ENCODE assay signal across 2 cellular contexts in the genomic region with DNA sequence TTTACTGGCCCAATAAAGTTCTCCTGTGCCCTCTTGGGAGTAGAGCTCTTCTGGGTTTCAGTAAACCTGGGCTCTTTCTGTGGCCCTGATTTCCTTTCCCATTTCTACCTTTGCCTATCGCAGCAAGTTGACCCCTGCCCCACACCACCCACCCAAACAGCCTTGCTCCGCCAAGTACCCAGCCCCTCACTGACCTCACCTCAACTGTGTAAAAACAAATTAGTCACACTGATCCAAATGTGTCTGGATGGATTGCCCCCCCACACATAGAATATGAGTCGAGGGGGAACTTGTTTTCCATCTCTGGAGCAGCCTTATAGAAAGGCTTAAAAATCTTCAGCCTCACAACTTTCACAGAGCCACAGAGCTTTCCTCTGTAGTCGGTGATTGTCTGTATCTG.
TF ChIP-seq lines count a peak whose summit lies in the region.

No MANE protein-coding gene starts in this region.

TF ChIP-seq in HepG2, 621 proteins besides CTCF, POLR2A, EP300 and RAD21:
- TF ChIP-seq, protein P1, sequence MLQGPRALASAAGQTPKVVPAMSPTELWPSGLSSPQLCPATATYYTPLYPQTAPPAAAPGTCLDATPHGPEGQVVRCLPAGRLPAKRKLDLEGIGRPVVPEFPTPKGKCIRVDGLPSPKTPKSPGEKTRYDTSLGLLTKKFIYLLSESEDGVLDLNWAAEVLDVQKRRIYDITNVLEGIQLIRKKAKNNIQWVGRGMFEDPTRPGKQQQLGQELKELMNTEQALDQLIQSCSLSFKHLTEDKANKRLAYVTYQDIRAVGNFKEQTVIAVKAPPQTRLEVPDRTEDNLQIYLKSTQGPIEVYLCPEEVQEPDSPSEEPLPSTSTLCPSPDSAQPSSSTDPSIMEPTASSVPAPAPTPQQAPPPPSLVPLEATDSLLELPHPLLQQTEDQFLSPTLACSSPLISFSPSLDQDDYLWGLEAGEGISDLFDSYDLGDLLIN (CRISPR knock-in tag; IDR thresholded peaks at IDR 0.05; ENCODE audit: borderline replicate concordance) = no peak
- TF ChIP-seq CHCHD3 (CRISPR knock-in tag; IDR thresholded peaks at IDR 0.05) (no peak), SAFB2 (CRISPR knock-in tag; IDR thresholded peaks at IDR 0.05; ENCODE audit: borderline replicate concordance, low read depth) (no peak), SMAD3 (CRISPR knock-in tag; IDR thresholded peaks at IDR 0.05) (no peak), GFI1 (CRISPR knock-in tag; IDR thresholded peaks at IDR 0.05; ENCODE audit: borderline replicate concordance) (no peak)
- TF ChIP-seq, protein P2, sequence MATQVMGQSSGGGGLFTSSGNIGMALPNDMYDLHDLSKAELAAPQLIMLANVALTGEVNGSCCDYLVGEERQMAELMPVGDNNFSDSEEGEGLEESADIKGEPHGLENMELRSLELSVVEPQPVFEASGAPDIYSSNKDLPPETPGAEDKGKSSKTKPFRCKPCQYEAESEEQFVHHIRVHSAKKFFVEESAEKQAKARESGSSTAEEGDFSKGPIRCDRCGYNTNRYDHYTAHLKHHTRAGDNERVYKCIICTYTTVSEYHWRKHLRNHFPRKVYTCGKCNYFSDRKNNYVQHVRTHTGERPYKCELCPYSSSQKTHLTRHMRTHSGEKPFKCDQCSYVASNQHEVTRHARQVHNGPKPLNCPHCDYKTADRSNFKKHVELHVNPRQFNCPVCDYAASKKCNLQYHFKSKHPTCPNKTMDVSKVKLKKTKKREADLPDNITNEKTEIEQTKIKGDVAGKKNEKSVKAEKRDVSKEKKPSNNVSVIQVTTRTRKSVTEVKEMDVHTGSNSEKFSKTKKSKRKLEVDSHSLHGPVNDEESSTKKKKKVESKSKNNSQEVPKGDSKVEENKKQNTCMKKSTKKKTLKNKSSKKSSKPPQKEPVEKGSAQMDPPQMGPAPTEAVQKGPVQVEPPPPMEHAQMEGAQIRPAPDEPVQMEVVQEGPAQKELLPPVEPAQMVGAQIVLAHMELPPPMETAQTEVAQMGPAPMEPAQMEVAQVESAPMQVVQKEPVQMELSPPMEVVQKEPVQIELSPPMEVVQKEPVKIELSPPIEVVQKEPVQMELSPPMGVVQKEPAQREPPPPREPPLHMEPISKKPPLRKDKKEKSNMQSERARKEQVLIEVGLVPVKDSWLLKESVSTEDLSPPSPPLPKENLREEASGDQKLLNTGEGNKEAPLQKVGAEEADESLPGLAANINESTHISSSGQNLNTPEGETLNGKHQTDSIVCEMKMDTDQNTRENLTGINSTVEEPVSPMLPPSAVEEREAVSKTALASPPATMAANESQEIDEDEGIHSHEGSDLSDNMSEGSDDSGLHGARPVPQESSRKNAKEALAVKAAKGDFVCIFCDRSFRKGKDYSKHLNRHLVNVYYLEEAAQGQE (IDR thresholded peaks at IDR 0.05; ENCODE audit: borderline replicate concordance in 1 of 2, low read depth in 1 of 2, low read length in 2 of 2) = no peak
- TF ChIP-seq, protein P3, sequence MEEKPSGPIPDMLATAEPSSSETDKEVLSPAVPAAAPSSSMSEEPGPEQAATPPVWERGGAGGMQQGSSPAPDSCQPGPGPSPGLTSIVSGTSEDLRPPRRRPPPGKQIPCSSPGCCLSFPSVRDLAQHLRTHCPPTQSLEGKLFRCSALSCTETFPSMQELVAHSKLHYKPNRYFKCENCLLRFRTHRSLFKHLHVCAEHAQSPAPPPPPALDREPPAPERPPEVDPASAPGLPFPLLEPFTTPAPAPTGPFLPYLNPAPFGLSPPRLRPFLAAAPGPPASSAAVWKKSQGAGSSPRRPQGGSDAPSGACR (CRISPR knock-in tag; IDR thresholded peaks at IDR 0.05) = no peak

TF ChIP-seq in WTC11, 78 proteins besides CTCF, POLR2A, EP300 and RAD21:
- TF ChIP-seq, protein P4, sequence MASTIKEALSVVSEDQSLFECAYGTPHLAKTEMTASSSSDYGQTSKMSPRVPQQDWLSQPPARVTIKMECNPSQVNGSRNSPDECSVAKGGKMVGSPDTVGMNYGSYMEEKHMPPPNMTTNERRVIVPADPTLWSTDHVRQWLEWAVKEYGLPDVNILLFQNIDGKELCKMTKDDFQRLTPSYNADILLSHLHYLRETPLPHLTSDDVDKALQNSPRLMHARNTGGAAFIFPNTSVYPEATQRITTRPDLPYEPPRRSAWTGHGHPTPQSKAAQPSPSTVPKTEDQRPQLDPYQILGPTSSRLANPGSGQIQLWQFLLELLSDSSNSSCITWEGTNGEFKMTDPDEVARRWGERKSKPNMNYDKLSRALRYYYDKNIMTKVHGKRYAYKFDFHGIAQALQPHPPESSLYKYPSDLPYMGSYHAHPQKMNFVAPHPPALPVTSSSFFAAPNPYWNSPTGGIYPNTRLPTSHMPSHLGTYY (CRISPR knock-in tag; IDR thresholded peaks at IDR 0.05) = no peak
- TF ChIP-seq, protein P5, sequence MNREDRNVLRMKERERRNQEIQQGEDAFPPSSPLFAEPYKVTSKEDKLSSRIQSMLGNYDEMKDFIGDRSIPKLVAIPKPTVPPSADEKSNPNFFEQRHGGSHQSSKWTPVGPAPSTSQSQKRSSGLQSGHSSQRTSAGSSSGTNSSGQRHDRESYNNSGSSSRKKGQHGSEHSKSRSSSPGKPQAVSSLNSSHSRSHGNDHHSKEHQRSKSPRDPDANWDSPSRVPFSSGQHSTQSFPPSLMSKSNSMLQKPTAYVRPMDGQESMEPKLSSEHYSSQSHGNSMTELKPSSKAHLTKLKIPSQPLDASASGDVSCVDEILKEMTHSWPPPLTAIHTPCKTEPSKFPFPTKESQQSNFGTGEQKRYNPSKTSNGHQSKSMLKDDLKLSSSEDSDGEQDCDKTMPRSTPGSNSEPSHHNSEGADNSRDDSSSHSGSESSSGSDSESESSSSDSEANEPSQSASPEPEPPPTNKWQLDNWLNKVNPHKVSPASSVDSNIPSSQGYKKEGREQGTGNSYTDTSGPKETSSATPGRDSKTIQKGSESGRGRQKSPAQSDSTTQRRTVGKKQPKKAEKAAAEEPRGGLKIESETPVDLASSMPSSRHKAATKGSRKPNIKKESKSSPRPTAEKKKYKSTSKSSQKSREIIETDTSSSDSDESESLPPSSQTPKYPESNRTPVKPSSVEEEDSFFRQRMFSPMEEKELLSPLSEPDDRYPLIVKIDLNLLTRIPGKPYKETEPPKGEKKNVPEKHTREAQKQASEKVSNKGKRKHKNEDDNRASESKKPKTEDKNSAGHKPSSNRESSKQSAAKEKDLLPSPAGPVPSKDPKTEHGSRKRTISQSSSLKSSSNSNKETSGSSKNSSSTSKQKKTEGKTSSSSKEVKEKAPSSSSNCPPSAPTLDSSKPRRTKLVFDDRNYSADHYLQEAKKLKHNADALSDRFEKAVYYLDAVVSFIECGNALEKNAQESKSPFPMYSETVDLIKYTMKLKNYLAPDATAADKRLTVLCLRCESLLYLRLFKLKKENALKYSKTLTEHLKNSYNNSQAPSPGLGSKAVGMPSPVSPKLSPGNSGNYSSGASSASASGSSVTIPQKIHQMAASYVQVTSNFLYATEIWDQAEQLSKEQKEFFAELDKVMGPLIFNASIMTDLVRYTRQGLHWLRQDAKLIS (CRISPR knock-in tag; IDR thresholded peaks at IDR 0.05; ENCODE audit: borderline replicate concordance) = no peak
- TF ChIP-seq, protein P6, sequence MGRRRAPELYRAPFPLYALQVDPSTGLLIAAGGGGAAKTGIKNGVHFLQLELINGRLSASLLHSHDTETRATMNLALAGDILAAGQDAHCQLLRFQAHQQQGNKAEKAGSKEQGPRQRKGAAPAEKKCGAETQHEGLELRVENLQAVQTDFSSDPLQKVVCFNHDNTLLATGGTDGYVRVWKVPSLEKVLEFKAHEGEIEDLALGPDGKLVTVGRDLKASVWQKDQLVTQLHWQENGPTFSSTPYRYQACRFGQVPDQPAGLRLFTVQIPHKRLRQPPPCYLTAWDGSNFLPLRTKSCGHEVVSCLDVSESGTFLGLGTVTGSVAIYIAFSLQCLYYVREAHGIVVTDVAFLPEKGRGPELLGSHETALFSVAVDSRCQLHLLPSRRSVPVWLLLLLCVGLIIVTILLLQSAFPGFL (CRISPR knock-in tag; IDR thresholded peaks at IDR 0.05; ENCODE audit: borderline replicate concordance) = no peak
- TF ChIP-seq, protein P7, sequence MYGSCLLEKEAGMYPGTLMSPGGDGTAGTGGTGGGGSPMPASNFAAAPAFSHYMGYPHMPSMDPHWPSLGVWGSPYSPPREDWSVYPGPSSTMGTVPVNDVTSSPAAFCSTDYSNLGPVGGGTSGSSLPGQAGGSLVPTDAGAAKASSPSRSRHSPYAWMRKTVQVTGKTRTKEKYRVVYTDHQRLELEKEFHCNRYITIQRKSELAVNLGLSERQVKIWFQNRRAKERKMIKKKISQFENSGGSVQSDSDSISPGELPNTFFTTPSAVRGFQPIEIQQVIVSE (CRISPR knock-in tag; IDR thresholded peaks at IDR 0.05; ENCODE audit: borderline replicate concordance) = no peak
- TF ChIP-seq, protein P8, sequence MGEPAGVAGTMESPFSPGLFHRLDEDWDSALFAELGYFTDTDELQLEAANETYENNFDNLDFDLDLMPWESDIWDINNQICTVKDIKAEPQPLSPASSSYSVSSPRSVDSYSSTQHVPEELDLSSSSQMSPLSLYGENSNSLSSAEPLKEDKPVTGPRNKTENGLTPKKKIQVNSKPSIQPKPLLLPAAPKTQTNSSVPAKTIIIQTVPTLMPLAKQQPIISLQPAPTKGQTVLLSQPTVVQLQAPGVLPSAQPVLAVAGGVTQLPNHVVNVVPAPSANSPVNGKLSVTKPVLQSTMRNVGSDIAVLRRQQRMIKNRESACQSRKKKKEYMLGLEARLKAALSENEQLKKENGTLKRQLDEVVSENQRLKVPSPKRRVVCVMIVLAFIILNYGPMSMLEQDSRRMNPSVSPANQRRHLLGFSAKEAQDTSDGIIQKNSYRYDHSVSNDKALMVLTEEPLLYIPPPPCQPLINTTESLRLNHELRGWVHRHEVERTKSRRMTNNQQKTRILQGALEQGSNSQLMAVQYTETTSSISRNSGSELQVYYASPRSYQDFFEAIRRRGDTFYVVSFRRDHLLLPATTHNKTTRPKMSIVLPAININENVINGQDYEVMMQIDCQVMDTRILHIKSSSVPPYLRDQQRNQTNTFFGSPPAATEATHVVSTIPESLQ (CRISPR knock-in tag; IDR thresholded peaks at IDR 0.05) = no peak
- TF ChIP-seq TP53 (CRISPR knock-in tag; IDR thresholded peaks at IDR 0.05) (no peak), JAZF1 (CRISPR knock-in tag; IDR thresholded peaks at IDR 0.05) (no peak), FOXP1 (CRISPR knock-in tag; IDR thresholded peaks at IDR 0.05; ENCODE audit: borderline replicate concordance) (no peak), OVOL2 (CRISPR knock-in tag; IDR thresholded peaks at IDR 0.05; ENCODE audit: borderline replicate concordance) (no peak)
- TF ChIP-seq, protein P9, sequence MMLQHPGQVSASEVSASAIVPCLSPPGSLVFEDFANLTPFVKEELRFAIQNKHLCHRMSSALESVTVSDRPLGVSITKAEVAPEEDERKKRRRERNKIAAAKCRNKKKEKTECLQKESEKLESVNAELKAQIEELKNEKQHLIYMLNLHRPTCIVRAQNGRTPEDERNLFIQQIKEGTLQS (CRISPR knock-in tag; conservative IDR thresholded peaks at IDR 0.05) = no peak
- TF ChIP-seq, protein P10, sequence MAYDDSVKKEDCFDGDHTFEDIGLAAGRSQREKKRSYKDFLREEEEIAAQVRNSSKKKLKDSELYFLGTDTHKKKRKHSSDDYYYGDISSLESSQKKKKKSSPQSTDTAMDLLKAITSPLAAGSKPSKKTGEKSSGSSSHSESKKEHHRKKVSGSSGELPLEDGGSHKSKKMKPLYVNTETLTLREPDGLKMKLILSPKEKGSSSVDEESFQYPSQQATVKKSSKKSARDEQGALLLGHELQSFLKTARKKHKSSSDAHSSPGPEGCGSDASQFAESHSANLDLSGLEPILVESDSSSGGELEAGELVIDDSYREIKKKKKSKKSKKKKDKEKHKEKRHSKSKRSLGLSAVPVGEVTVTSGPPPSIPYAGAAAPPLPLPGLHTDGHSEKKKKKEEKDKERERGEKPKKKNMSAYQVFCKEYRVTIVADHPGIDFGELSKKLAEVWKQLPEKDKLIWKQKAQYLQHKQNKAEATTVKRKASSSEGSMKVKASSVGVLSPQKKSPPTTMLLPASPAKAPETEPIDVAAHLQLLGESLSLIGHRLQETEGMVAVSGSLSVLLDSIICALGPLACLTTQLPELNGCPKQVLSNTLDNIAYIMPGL (CRISPR knock-in tag; IDR thresholded peaks at IDR 0.05) = no peak
